1 cellular context compared by ENCODE assay signal in the genomic region with DNA sequence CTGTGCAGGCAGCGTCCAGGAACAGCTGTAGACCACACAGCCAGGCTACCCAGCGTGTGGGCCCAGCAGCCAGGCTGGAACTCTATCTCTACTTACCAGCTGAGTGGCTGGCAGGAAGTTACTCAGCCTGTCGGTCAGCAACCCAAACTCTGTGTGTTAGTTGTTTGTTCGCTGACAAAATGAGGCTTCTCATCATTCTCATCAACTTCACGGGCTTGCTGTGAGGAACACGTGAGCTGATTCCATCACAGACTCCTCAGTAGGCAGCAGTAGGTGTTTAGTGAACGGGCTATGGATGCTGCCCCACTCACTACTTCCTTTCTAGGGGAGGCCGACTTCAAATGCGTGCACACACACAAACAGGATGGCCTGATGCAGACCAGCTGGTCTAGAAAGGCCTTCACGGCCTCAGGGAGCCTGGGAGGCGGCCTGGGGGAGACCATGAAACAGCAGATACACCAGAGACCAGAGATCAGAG.
TF ChIP-seq lines count a peak whose summit lies in the region.

No MANE protein-coding gene starts in this region.

TF ChIP-seq in GM12878, 131 proteins besides CTCF, POLR2A, EP300 and RAD21:
- TF ChIP-seq JUNB (IDR thresholded peaks at IDR 0.05) (no peak), ASH2L (IDR thresholded peaks at IDR 0.05; ENCODE audit: borderline replicate concordance, low read depth) (no peak), ZZZ3 (IDR thresholded peaks at IDR 0.05; ENCODE audit: control insufficient read depth, insufficient read length, low read depth) (no peak), SREBF1 (IDR thresholded peaks at IDR 0.05; ENCODE audit: low read length) (no peak), EZH2 (IDR thresholded peaks at IDR 0.05; ENCODE audit: borderline replicate concordance, control insufficient read depth, low read depth, low read length) (no peak), FOXK2 (IDR thresholded peaks at IDR 0.05) (no peak), NR2C2 (IDR thresholded peaks at IDR 0.05; ENCODE audit: borderline replicate concordance, control insufficient read depth, insufficient read length, low read depth) (no peak), RBBP5 (conservative IDR thresholded peaks at IDR 0.05) (no peak), ZNF207 (IDR thresholded peaks at IDR 0.05; ENCODE audit: borderline replicate concordance) (no peak), STAT1 (conservative IDR thresholded peaks at IDR 0.05) (no peak), MYC (IDR thresholded peaks at IDR 0.05; ENCODE audit: insufficient read depth, insufficient read length, insufficient replicate concordance, low read length, severe bottlenecking) (no peak), BMI1 (IDR thresholded peaks at IDR 0.05; ENCODE audit: borderline replicate concordance) (no peak)
- TF ChIP-seq, protein P1, sequence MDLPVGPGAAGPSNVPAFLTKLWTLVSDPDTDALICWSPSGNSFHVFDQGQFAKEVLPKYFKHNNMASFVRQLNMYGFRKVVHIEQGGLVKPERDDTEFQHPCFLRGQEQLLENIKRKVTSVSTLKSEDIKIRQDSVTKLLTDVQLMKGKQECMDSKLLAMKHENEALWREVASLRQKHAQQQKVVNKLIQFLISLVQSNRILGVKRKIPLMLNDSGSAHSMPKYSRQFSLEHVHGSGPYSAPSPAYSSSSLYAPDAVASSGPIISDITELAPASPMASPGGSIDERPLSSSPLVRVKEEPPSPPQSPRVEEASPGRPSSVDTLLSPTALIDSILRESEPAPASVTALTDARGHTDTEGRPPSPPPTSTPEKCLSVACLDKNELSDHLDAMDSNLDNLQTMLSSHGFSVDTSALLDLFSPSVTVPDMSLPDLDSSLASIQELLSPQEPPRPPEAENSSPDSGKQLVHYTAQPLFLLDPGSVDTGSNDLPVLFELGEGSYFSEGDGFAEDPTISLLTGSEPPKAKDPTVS (IDR thresholded peaks at IDR 0.05; ENCODE audit: low read depth, low read length): no peak
- TF ChIP-seq, protein P2, sequence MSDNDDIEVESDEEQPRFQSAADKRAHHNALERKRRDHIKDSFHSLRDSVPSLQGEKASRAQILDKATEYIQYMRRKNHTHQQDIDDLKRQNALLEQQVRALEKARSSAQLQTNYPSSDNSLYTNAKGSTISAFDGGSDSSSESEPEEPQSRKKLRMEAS (IDR thresholded peaks at IDR 0.05; ENCODE audit: low read depth, low read length): no peak
- TF ChIP-seq, protein P3, sequence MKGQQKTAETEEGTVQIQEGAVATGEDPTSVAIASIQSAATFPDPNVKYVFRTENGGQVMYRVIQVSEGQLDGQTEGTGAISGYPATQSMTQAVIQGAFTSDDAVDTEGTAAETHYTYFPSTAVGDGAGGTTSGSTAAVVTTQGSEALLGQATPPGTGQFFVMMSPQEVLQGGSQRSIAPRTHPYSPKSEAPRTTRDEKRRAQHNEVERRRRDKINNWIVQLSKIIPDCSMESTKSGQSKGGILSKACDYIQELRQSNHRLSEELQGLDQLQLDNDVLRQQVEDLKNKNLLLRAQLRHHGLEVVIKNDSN (IDR thresholded peaks at IDR 0.05; ENCODE audit: borderline replicate concordance, extremely low read length, insufficient read depth, low read depth, low read length): no peak
